27 cellular contexts compared by ENCODE assay signal in the genomic region with DNA sequence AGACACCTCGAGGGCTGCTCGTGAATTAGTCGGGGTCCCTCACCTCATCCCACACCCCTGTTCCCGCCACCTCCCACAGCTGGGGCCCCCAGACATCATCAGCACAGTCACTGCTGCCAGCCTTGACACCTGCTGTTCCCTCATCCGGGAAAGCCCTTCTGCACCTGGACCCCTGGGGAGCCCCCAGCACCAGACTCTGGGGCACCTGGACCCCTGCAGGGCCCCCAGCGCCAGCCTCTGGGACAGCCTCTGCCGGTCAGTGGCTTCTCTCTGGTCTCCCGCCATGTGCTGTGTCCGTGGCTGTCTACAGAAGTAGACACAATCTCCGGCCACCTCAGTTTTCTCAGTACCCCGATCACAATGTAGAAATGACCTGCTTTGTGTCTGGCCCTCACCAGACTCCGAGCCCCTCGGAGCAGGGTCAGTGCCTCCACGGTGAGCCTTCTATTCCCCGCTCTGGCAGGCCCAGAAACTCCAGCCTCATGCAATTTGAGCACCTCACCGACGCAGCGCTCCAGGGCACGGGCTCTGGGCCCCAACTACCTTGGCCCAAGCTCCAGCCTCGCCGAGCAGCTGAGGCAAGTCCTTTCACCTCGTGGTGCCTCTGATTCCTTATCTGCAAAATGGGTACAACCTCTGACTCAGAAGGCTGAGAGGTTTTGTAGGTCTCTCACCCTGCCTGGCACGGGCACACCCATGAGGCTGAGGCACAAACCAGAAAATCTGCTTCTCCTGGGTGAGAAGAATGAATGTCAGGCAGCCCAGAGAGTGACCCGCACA.
A peak's percentile ranks its signal among the peaks of the same experiment; 100 is the strongest.
DNase-seq lines count a peak whose midpoint lies in the region; ATAC-seq, FAIRE-seq and TF ChIP-seq lines count a peak whose summit lies in the region.
"Had no signal": no experiment of that assay in that cellular context is flagged by ENCODE, and none has a peak within 500 bp of the region (broad histone marks: within the 10 kb centered on the region; RNA-seq: fewer than 3 reads in every experiment).

No MANE protein-coding gene starts in this region.

- in situ Hi-C loops in K562 (cut with MboI) = no loop called here

- no peaks in the 10 kb centered on the region for H3K9me1 ChIP-seq in K562 (ENCODE audit: control insufficient read depth, insufficient read depth, low read length)
- no peaks in the 10 kb centered on the region for H3K9me1 ChIP-seq in keratinocyte (ENCODE audit: control insufficient read depth, extremely low read depth, insufficient read depth, low read length)

- H3K36me3 Mint-ChIP-seq in stimulated activated effector memory CD8-positive, alpha-beta T cell treated with anti-CD3 and anti-CD28 coated beads, Interleukin-12 subunit alpha, Interleukin-12 subunit beta, amount 100 ng/mL, for 72 hours = no peaks in the 10 kb centered on the region
- no peaks in the 10 kb centered on the region for H3K36me3 Mint-ChIP-seq in natural killer cell
- H3K36me3 Mint-ChIP-seq: IgD-negative memory B cell had no signal

- no peak for DNase-seq in K562 (ENCODE audit: extremely low read depth in 1 of 4, low spot score in 3 of 4)
- no peak for DNase-seq in keratinocyte (ENCODE audit: low read depth, low spot score)
- no peak for DNase-seq in stomach
- DNase-seq in stimulated activated effector memory CD8-positive, alpha-beta T cell treated with anti-CD3 and anti-CD28 coated beads, Interleukin-12 subunit alpha, Interleukin-12 subunit beta, amount 100 ng/mL, for 72 hours (ENCODE audit: low spot score in 2 of 2) = no peak
- no peak for DNase-seq in SW480 (ENCODE audit: low spot score)
- no peak for DNase-seq in Right ventricle myocardium inferior (ENCODE audit: missing footprints)
- DNase-seq in natural killer cell = no peak
- DNase-seq: activated CD4-positive, alpha-beta T cell treated with anti-CD3 and anti-CD28 coated beads for 36 hours; activated naive CD4-positive, alpha-beta T cell treated with Interleukin-2 at 50 U/mL for 16 hours; activated T-cell treated with anti-CD3 and anti-CD28 coated beads, Interleukin-2, amount 50 U/mL, for 48 hours; amygdala; caudate nucleus; CD4-positive, alpha-beta T cell; erythroblast; gastrocnemius medialis; GDM1; H9; kidney; NCI-H1417 treated with DMSO at 0.1 percent for 48 hours; NCI-H510A treated with DMSO at 0.1 percent for 48 hours; ovary; stimulated activated CD8-positive, alpha-beta memory T cell treated with anti-CD3 and anti-CD28 coated beads, Interleukin-4, amount 100 ng/mL, for 48 hours; substantia nigra had no signal

- WGBS in K562 (ENCODE audit: insufficient coverage, low coverage, missing lambda C conversion rate) = 3% methylated on average over 24 of the region's 24 CpGs
- WGBS in stomach, 5 donors = 75 to 86% (median 79%) methylated on average over 24 of the region's 24 CpGs

- no peaks in the 10 kb centered on the region for H3K9me3 ChIP-seq in HEK293 (ENCODE audit: control insufficient read depth, insufficient read depth, low read depth, low read length)
- no peaks in the 10 kb centered on the region for H3K9me3 ChIP-seq in K562 (replicated peaks; ENCODE audit: control insufficient read depth, insufficient read depth, low read depth, low read length)
- H3K9me3 ChIP-seq in keratinocyte (ENCODE audit: control insufficient read depth, low read depth, low read length) = no peaks in the 10 kb centered on the region
- H3K9me3 ChIP-seq in stomach = no peaks in the 10 kb centered on the region
- H3K9me3 ChIP-seq: gastrocnemius medialis, ovary had no signal

- FAIRE-seq in K562 (lab: Jason Lieb, UNC) (no peak), keratinocyte (lab: Jason Lieb, UNC) (no peak)
- FAIRE-seq: GM18507, kidney had no signal

- H3K27me3 Mint-ChIP-seq in natural killer cell (ENCODE audit: low read depth in 2 of 2) = peaks cover 3 to 6% of the 10 kb centered on the region in 2 donors

- TF ChIP-seq CTCF in HEK293 (tag by site-specific recombination; IDR thresholded peaks at IDR 0.05) (no peak), K562 (IDR thresholded peaks at IDR 0.05 in 2 of 3, conservative IDR thresholded peaks at IDR 0.05 in 1 of 3; ENCODE audit: insufficient read depth in 2 of 3, low read depth in 1 of 3, low read length in 3 of 3) (no peak), keratinocyte (optimal IDR thresholded peaks at IDR 0.05 in 1 of 3, IDR thresholded peaks at IDR 0.05 in 1 of 3, conservative IDR thresholded peaks at IDR 0.05 in 1 of 3; ENCODE audit: extremely low read depth in 1 of 3, insufficient read depth in 2 of 3, low read length in 3 of 3) (no peak), stomach (IDR thresholded peaks at IDR 0.05) (no peak), natural killer cell (IDR thresholded peaks at IDR 0.05) (no peak)

- no peaks in the 10 kb centered on the region for H3K36me3 ChIP-seq in HEK293 (ENCODE audit: control insufficient read depth in 2 of 2, insufficient read depth in 1 of 2, low read length in 2 of 2)
- H3K36me3 ChIP-seq in K562 (ENCODE audit: control insufficient read depth, insufficient read depth, low read length) = no peaks in the 10 kb centered on the region
- H3K36me3 ChIP-seq in keratinocyte (ENCODE audit: control insufficient read depth in 2 of 2, extremely low read depth in 1 of 2, insufficient read depth in 2 of 2, low read length in 2 of 2) = no peaks in the 10 kb centered on the region
- H3K36me3 ChIP-seq in stomach = no peaks in the 10 kb centered on the region
- H3K36me3 ChIP-seq: gastrocnemius medialis, ovary had no signal

- H3K4me1 ChIP-seq in HEK293 (ENCODE audit: control insufficient read depth, insufficient read depth, low read length) (peaks cover 13% of the 10 kb centered on the region), K562 (replicated peaks in 1 of 2; ENCODE audit: control insufficient read depth in 2 of 2, insufficient read depth in 2 of 2, low read length in 2 of 2) (peaks cover 0 to 10% of the 10 kb centered on the region in 2 experiments; a peak in 4 of 5 replicates), keratinocyte (ENCODE audit: control insufficient read depth, extremely low read depth, insufficient read depth, low read length) (peaks cover 85% of the 10 kb centered on the region), stomach (peaks cover 18 to 79% (median 51%) of the 10 kb centered on the region in 4 donors)
- H3K4me1 ChIP-seq: gastrocnemius medialis had no signal

- dilution Hi-C loops in keratinocyte (cut with MboI; ENCODE audit: extremely low pct_ligation_motif_present, low sequenced_read_pairs) = no loop called here

- intact Hi-C loops in K562 (cut with micrococcal nuclease) = no loop called here
- intact Hi-C loops in stomach (cut with DNase I; ENCODE audit: low total_unique reads) = no loop called here
- intact Hi-C loops in Right ventricle myocardium inferior (cut with DNase I) = no loop called here
- intact Hi-C loops in natural killer cell (cut with micrococcal nuclease) = no loop called here

- no peak for TF ChIP-seq POLR2A in K562 (conservative IDR thresholded peaks at IDR 0.05)
- no peak for TF ChIP-seq POLR2A in stomach (IDR thresholded peaks at IDR 0.05)

- H3K9ac ChIP-seq in K562 (ENCODE audit: insufficient read depth in 1 of 2, low read depth in 2 of 2, low read length in 2 of 2) (0 out of 4 replicates have a peak overlapping the region, but pooled peaks of 1 of the 2 experiments have one; percentile 23), keratinocyte (ENCODE audit: control insufficient read depth, extremely low read depth, insufficient read depth, low read length) (peak overlapping the region; percentile 84)

- H2AFZ ChIP-seq in K562 (ENCODE audit: low read depth, low read length) (no peak overlapping the region), keratinocyte (ENCODE audit: control insufficient read depth, low read length) (no peak overlapping the region)

- ATAC-seq in K562 (no peak), Right ventricle myocardium inferior (no peak), natural killer cell (no peak)
- no peak for ATAC-seq in stimulated activated effector memory CD8-positive, alpha-beta T cell treated with anti-CD3 and anti-CD28 coated beads, Interleukin-12 subunit alpha, Interleukin-12 subunit beta, amount 100 ng/mL, for 72 hours
- ATAC-seq: activated CD4-positive, alpha-beta T cell treated with anti-CD3 and anti-CD28 coated beads for 36 hours; gastrocnemius medialis had no signal

- H3K27me3 ChIP-seq in K562 (ENCODE audit: control insufficient read depth in 2 of 2, insufficient read depth in 2 of 2, low read length in 2 of 2) = peaks cover 66 to 93% of the 10 kb centered on the region in 2 experiments
- no peaks in the 10 kb centered on the region for H3K27me3 ChIP-seq in keratinocyte (ENCODE audit: control insufficient read depth, extremely low read depth, insufficient read depth, low read length)
- H3K27me3 ChIP-seq in stomach = peaks cover 0 to 23% (median 0%) of the 10 kb centered on the region in 3 donors
- H3K27me3 ChIP-seq: ovary had no signal

- H3K27ac Mint-ChIP-seq in stimulated activated effector memory CD8-positive, alpha-beta T cell treated with anti-CD3 and anti-CD28 coated beads, Interleukin-12 subunit alpha, Interleukin-12 subunit beta, amount 100 ng/mL, for 72 hours = no peak overlapping the region
- no peak overlapping the region for H3K27ac Mint-ChIP-seq in natural killer cell
- H3K27ac Mint-ChIP-seq: activated CD4-positive, alpha-beta T cell treated with anti-CD3 and anti-CD28 coated beads for 36 hours; CD4-positive, alpha-beta T cell; IgD-negative memory B cell had no signal

- H3K4me3 Mint-ChIP-seq in stimulated activated effector memory CD8-positive, alpha-beta T cell treated with anti-CD3 and anti-CD28 coated beads, Interleukin-12 subunit alpha, Interleukin-12 subunit beta, amount 100 ng/mL, for 72 hours = no peak overlapping the region
- no peak overlapping the region for H3K4me3 Mint-ChIP-seq in natural killer cell
- H3K4me3 Mint-ChIP-seq: activated CD4-positive, alpha-beta T cell treated with anti-CD3 and anti-CD28 coated beads for 36 hours; CD4-positive, alpha-beta T cell; H9; IgD-negative memory B cell had no signal

- CTCF ChIA-PET in HEK293 (lab: Yijun Ruan, JAX) = interaction anchor here (1.0 kb wide), 1 partner anchor 69 kb away, joined by 4 read pairs; no protein-coding TSS in a partner anchor
- CTCF ChIA-PET in K562 (lab: Yijun Ruan, JAX; ENCODE audit: low intra/inter-chr PET ratio) = no interaction called here

- H4K20me1 ChIP-seq in K562 (replicated peaks; ENCODE audit: control insufficient read depth, insufficient read depth, low read length) (0 out of 2 replicates have a peak, but pooled peaks cover 3% of the 10 kb centered on the region), keratinocyte (ENCODE audit: control insufficient read depth, extremely low read depth, insufficient read depth, low read length) (no peaks in the 10 kb centered on the region)

- no peak overlapping the region for H3K27ac ChIP-seq in HEK293 (ENCODE audit: extremely low read depth, low read depth, low read length)
- no peak overlapping the region for H3K27ac ChIP-seq in K562 (ENCODE audit: extremely low read depth, low read depth, low read length)
- H3K27ac ChIP-seq in keratinocyte (ENCODE audit: control insufficient read depth, insufficient read depth, low read length) = peak overlapping the region; percentile 90
- H3K27ac ChIP-seq in stomach = peak overlapping the region; percentile 86 to 97 (median 91)
- H3K27ac ChIP-seq: gastrocnemius medialis, ovary had no signal

- H3K4me3 ChIP-seq in HEK293 (ENCODE audit: low read depth, low read length) = no peak overlapping the region
- no peak overlapping the region for H3K4me3 ChIP-seq in K562
- no peak overlapping the region for H3K4me3 ChIP-seq in keratinocyte (ENCODE audit: control insufficient read depth in 2 of 3, extremely low read depth in 1 of 3, insufficient read depth in 2 of 3, low read depth in 1 of 3, low read length in 3 of 3)
- H3K4me3 ChIP-seq in stomach = no peak overlapping the region
- H3K4me3 ChIP-seq: gastrocnemius medialis, lung, ovary had no signal

- H3K4me1 Mint-ChIP-seq in stimulated activated effector memory CD8-positive, alpha-beta T cell treated with anti-CD3 and anti-CD28 coated beads, Interleukin-12 subunit alpha, Interleukin-12 subunit beta, amount 100 ng/mL, for 72 hours = no peaks in the 10 kb centered on the region
- H3K4me1 Mint-ChIP-seq in natural killer cell = peaks cover 0 to 5% of the 10 kb centered on the region in 2 donors
- H3K4me1 Mint-ChIP-seq: activated CD4-positive, alpha-beta T cell treated with anti-CD3 and anti-CD28 coated beads for 36 hours; IgD-negative memory B cell had no signal

- no peaks in the 10 kb centered on the region for H3K79me2 ChIP-seq in K562 (ENCODE audit: control insufficient read depth, insufficient read depth, low read length)
- no peaks in the 10 kb centered on the region for H3K79me2 ChIP-seq in keratinocyte (ENCODE audit: control insufficient read depth, insufficient read depth, low read length)

- POLR2A ChIA-PET in HEK293 (lab: Yijun Ruan, JAX) (no interaction called here), K562 (lab: Yijun Ruan, JAX) (interaction anchor here (1.2 kb wide), 1 partner anchor 8 kb away, joined by 4 read pairs; no protein-coding TSS in a partner anchor)

- no TSS peak for BruUV-seq in K562 (replicated peaks; lab: Mats Ljungman, UMichigan)

- H3K4me2 ChIP-seq in K562 (ENCODE audit: insufficient read depth, low read length) (no peak overlapping the region), keratinocyte (ENCODE audit: control insufficient read depth, extremely low read depth, insufficient read depth, low read depth, low read length) (peak overlapping the region; percentile 96)

- H3K9me3 Mint-ChIP-seq in stimulated activated effector memory CD8-positive, alpha-beta T cell treated with anti-CD3 and anti-CD28 coated beads, Interleukin-12 subunit alpha, Interleukin-12 subunit beta, amount 100 ng/mL, for 72 hours = no peaks in the 10 kb centered on the region
- no peaks in the 10 kb centered on the region for H3K9me3 Mint-ChIP-seq in natural killer cell
- H3K9me3 Mint-ChIP-seq: CD4-positive, alpha-beta T cell; H9; IgD-negative memory B cell had no signal

- no peak for TF ChIP-seq RAD21 in K562 (CRISPR knock-in tag; conservative IDR thresholded peaks at IDR 0.05 in 1 of 2, IDR thresholded peaks at IDR 0.05 in 1 of 2)

- TF ChIP-seq EP300 in K562 (IDR thresholded peaks at IDR 0.05; ENCODE audit: low read length) (no peak), stomach (IDR thresholded peaks at IDR 0.05) (no peak)

Comparison
In these comparisons a context has a peak if more than half of its experiments do, and no peak if none do; other contexts are left out.
1. H3K27ac ChIP-seq: peak in keratinocyte (single experiment) and stomach (5 of 5); none in HEK293 (single experiment) and K562 (single experiment).